9 cellular contexts compared by ENCODE assay signal in the genomic region with DNA sequence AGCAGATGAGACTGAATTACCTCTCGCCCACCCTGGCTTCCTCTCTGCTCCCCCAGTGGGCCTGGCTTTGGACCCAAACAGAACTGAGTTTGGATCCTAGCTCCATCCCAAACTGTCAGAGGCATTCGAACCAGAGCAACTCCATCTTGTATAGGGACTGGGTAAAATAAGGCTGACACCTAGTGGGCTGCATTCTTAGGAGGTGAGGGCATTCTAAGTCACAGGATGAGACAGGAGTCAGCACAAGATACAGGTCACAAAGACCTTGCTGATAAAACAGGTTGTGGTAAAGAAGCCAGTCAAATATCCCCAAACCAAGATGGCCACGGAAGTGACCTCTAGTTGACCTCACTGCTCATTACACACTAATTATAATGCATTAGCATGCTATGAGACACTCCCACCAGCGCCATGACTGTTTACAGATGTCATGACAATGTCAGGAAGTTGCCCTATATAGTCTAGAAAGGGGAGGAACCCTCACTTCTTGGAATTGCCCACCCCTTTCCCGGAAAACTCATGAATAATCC. TPM values are rescaled to one million over a fixed set of nuclear protein-coding genes. Genes with fewer than 3 reads are reported as not detected.
DNase-seq lines count a peak whose midpoint lies in the region; ATAC-seq and TF ChIP-seq lines count a peak whose summit lies in the region.
"Had no signal": no experiment of that assay in that cellular context is flagged by ENCODE, and none has a peak within 500 bp of the region (broad histone marks: within the 10 kb centered on the region; RNA-seq: fewer than 3 reads in every experiment).

No MANE protein-coding gene starts in this region.

- H3K27ac ChIP-seq in endodermal cell (ENCODE audit: low read depth, low read length): no peak overlapping the region

- no peak overlapping the region for H3K27ac Mint-ChIP-seq in WTC11
- peak overlapping the region; percentile 35 for H3K27ac Mint-ChIP-seq in endodermal cell

- H3K36me3 Mint-ChIP-seq in WTC11 (no peaks in the 10 kb centered on the region), endodermal cell (ENCODE audit: low read depth) (no peaks in the 10 kb centered on the region)

- no peaks in the 10 kb centered on the region for H3K27me3 Mint-ChIP-seq in WTC11 (ENCODE audit: low read depth)
- H3K27me3 Mint-ChIP-seq in endodermal cell (ENCODE audit: insufficient read depth): no peaks in the 10 kb centered on the region

- no peak for TF ChIP-seq CTCF in WTC11 (IDR thresholded peaks at IDR 0.05)
- no peak for TF ChIP-seq CTCF in endodermal cell (conservative IDR thresholded peaks at IDR 0.05)

- H3K9me3 Mint-ChIP-seq in WTC11 (no peaks in the 10 kb centered on the region), endodermal cell (no peaks in the 10 kb centered on the region)

- H3K9ac ChIP-seq in endodermal cell (ENCODE audit: extremely low read depth, low read length, poor library complexity, severe bottlenecking): no peak overlapping the region

- no peaks in the 10 kb centered on the region for H3K4me1 ChIP-seq in endodermal cell (ENCODE audit: control insufficient read depth, insufficient read depth, low read length)

- 83 to 91% methylated on average over 1 to 4 of the region's 5 CpGs for WGBS in endodermal cell (ENCODE audit: insufficient coverage in 1 of 2, insufficient read length in 1 of 2), 2 experiments

- H3K4me3 ChIP-seq in endodermal cell (ENCODE audit: low read length): no peak overlapping the region

- H3K4me3 Mint-ChIP-seq in WTC11 (no peak overlapping the region), endodermal cell (no peak overlapping the region)

- H3K4me1 Mint-ChIP-seq in WTC11: peaks cover 18% of the 10 kb centered on the region
- H3K4me1 Mint-ChIP-seq in endodermal cell: peaks cover 7% of the 10 kb centered on the region

- POLR2A ChIA-PET in WTC11 (lab: Charles Lee): no interaction called here

- CTCF ChIA-PET in WTC11 (lab: Charles Lee): interaction anchor here (0.6 kb wide), 1 partner anchor 94 kb away, joined by 4 read pairs; no protein-coding TSS in a partner anchor

- ATAC-seq in WTC11: no peak; the same call in 1 of the 2 replicates
- ATAC-seq in HG02623 (IDR thresholded peaks at IDR 0.05; ENCODE audit: unreplicated experiment): no peak

- no peaks in the 10 kb centered on the region for H3K27me3 ChIP-seq in endodermal cell (ENCODE audit: control insufficient read depth, insufficient read depth, low read length, poor library complexity, severe bottlenecking)

- H3K36me3 ChIP-seq in endodermal cell (ENCODE audit: control insufficient read depth, insufficient read depth, low read length): no peaks in the 10 kb centered on the region

- no peaks in the 10 kb centered on the region for H3K9me3 ChIP-seq in endodermal cell (ENCODE audit: control insufficient read depth, low read length)

- DNase-seq in NK-92 treated with Interleukin-12 subunit alpha and Interleukin-12 subunit beta, amount 100 ng/mL, for 24 hours (lab: John Stamatoyannopoulos, UW): peak; percentile 6
- DNase-seq in NK-92 (lab: John Stamatoyannopoulos, UW; ENCODE audit: unreplicated experiment) (no peak), WTC11 (ENCODE audit: low spot score) (no peak), endodermal cell (peak; percentile 50), NCI-H1048 (lab: John Stamatoyannopoulos, UW) (no peak), kidney glomerular epithelial cell (lab: John Stamatoyannopoulos, UW) (no peak)
- peak; percentile 7 for DNase-seq in stimulated activated CD8-positive, alpha-beta memory T cell treated with anti-CD3 and anti-CD28 coated beads, Interleukin-12 subunit alpha, Interleukin-12 subunit beta, amount 100 ng/mL, for 24 hours (ENCODE audit: extremely low read depth)
- DNase-seq: glutamatergic neuron had no signal

TF ChIP-seq in WTC11, 78 proteins besides CTCF, POLR2A, EP300 and RAD21:
- TF ChIP-seq JUN (CRISPR knock-in tag; IDR thresholded peaks at IDR 0.05) (no peak), ESRRA (CRISPR knock-in tag; IDR thresholded peaks at IDR 0.05; ENCODE audit: borderline replicate concordance) (no peak), ZNF232 (CRISPR knock-in tag; IDR thresholded peaks at IDR 0.05) (no peak), NR3C1 (CRISPR knock-in tag; conservative IDR thresholded peaks at IDR 0.05; ENCODE audit: low read depth) (no peak)
- TF ChIP-seq, protein P1, sequence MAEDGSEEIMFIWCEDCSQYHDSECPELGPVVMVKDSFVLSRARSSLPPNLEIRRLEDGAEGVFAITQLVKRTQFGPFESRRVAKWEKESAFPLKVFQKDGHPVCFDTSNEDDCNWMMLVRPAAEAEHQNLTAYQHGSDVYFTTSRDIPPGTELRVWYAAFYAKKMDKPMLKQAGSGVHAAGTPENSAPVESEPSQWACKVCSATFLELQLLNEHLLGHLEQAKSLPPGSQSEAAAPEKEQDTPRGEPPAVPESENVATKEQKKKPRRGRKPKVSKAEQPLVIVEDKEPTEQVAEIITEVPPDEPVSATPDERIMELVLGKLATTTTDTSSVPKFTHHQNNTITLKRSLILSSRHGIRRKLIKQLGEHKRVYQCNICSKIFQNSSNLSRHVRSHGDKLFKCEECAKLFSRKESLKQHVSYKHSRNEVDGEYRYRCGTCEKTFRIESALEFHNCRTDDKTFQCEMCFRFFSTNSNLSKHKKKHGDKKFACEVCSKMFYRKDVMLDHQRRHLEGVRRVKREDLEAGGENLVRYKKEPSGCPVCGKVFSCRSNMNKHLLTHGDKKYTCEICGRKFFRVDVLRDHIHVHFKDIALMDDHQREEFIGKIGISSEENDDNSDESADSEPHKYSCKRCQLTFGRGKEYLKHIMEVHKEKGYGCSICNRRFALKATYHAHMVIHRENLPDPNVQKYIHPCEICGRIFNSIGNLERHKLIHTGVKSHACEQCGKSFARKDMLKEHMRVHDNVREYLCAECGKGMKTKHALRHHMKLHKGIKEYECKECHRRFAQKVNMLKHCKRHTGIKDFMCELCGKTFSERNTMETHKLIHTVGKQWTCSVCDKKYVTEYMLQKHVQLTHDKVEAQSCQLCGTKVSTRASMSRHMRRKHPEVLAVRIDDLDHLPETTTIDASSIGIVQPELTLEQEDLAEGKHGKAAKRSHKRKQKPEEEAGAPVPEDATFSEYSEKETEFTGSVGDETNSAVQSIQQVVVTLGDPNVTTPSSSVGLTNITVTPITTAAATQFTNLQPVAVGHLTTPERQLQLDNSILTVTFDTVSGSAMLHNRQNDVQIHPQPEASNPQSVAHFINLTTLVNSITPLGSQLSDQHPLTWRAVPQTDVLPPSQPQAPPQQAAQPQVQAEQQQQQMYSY (CRISPR knock-in tag; IDR thresholded peaks at IDR 0.05): no peak
- TF ChIP-seq, protein P2, sequence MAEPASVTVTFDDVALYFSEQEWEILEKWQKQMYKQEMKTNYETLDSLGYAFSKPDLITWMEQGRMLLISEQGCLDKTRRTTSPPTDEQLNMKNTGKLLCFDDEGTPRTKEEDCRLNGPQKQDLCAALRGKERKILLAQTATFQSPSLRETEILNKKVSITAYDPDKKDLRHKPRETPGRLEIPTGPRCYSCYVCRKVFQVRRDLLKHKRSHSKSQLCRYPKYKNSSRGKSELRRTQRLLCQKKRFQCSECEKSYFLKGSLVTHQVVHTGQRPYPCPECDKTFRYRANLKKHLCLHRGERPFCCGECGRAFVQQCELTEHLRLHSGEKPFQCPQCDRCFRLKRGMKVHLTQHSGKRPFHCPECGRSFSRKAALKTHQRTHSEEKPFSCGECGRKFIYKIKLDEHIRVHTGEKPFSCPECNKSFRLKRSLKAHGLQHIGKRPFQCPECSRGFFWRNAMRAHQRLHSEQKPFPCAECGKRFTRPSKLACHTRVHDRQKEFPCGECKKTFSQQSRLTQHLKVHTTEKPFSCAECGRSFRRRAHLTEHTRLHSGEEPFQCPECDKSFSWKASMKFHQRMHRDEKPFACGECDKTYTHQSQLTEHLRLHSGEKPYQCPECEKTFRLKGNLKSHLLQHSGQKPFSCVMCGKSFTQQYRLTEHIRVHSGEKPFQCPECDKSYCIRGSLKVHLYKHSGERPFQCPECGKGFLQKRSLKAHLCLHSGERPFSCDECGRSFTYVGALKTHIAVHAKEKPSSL (CRISPR knock-in tag; conservative IDR thresholded peaks at IDR 0.05): no peak
- TF ChIP-seq, protein P3, sequence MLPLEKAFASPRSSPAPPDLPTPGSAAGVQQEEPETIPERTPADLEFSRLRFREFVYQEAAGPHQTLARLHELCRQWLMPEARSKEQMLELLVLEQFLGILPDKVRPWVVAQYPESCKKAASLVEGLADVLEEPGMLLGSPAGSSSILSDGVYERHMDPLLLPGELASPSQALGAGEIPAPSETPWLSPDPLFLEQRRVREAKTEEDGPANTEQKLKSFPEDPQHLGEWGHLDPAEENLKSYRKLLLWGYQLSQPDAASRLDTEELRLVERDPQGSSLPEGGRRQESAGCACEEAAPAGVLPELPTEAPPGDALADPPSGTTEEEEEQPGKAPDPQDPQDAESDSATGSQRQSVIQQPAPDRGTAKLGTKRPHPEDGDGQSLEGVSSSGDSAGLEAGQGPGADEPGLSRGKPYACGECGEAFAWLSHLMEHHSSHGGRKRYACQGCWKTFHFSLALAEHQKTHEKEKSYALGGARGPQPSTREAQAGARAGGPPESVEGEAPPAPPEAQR (CRISPR knock-in tag; IDR thresholded peaks at IDR 0.05): 0 out of 2 replicates have a peak, but pooled peaks have one; percentile 68
TF ChIP-seq in WTC11: peak in this region for 1.

RNA-seq across cellular contexts. Expression of a gene that starts 44.4 kb away (rescaled TPM):
- 11.4 to 15.0 TPM (median 12.3 TPM) in 3 replicates for total RNA-seq in WTC11 (2021)
- 10 to 100 TPM; 13.1 to 16.8 TPM for total RNA-seq in endodermal cell
- polyA plus RNA-seq in endodermal cell (2013, experiment 1 of 2): 31.5 TPM
- polyA plus RNA-seq in endodermal cell (2013, experiment 2 of 2): 32.3 TPM

RNA-seq across cellular contexts. Expression of a gene that starts 44.8 kb away (rescaled TPM):
- total RNA-seq in WTC11 (2021): 12.8 to 14.7 TPM (median 14.4 TPM) in 3 replicates
- 10 to 100 TPM; 21.3 to 22.7 TPM for total RNA-seq in endodermal cell
- 5.9 TPM for polyA plus RNA-seq in endodermal cell (2013, experiment 1 of 2)
- 4.8 TPM for polyA plus RNA-seq in endodermal cell (2013, experiment 2 of 2)

Comparison
In these comparisons a context has a peak if more than half of its experiments do, and no peak if none do; other contexts are left out.
1. DNase-seq: peak in NK-92 treated with Interleukin-12 subunit alpha and Interleukin-12 subunit beta, amount 100 ng/mL, for 24 hours (single experiment), endodermal cell (single experiment) and stimulated activated CD8-positive, alpha-beta memory T cell treated with anti-CD3 and anti-CD28 coated beads, Interleukin-12 subunit alpha, Interleukin-12 subunit beta, amount 100 ng/mL, for 24 hours (single experiment); none in NK-92 (single experiment), WTC11 (single experiment), NCI-H1048 (single experiment) and kidney glomerular epithelial cell (single experiment).